1 cellular context compared by ENCODE assay signal in genomic region chr17:72967963-72968585, GRCh38.
TF ChIP-seq lines count a peak whose summit lies in the region.

No MANE protein-coding gene starts in this region.

TF ChIP-seq in IMR-90, 13 proteins besides CTCF, POLR2A, EP300 and RAD21 (continued from another document):
- TF ChIP-seq MAZ (IDR thresholded peaks at IDR 0.05; ENCODE audit: borderline replicate concordance, low read depth, low read length) (no peak), RFX5 (IDR thresholded peaks at IDR 0.05; ENCODE audit: low read depth, low read length) (no peak), RCOR1 (IDR thresholded peaks at IDR 0.05; ENCODE audit: insufficient replicate concordance, low read length) (no peak), USF2 (IDR thresholded peaks at IDR 0.05; ENCODE audit: low read depth, low read length) (no peak), MXI1 (IDR thresholded peaks at IDR 0.05; ENCODE audit: borderline replicate concordance, low read depth, low read length) (no peak), CEBPB (IDR thresholded peaks at IDR 0.05; ENCODE audit: low read depth, low read length) (no peak), FOS (IDR thresholded peaks at IDR 0.05; ENCODE audit: low read depth, low read length) (no peak), CHD1 (IDR thresholded peaks at IDR 0.05; ENCODE audit: low read depth, low read length) (no peak), BHLHE40 (IDR thresholded peaks at IDR 0.05; ENCODE audit: low read depth, low read length) (no peak)
